ENCODE assay signal across 2 cellular contexts in the genomic region with DNA sequence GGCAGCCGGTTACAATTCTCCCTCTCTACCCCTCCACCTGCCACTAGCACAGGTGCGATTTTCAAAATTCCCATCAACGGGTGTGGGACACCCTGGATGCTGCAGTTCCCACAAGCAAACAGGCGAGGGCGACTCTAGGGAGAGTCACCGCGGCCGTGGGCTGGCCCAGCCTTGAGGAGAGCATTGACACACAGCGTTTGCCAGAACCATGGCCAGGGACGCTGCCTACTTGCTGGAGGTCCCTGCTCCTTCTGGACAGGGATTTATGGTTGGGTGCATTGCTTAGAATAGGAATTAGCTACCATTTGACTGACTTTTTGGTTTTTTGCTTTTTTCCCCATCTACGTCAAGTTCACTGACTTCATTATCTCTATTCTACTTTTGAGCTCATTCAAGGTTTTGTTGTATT.
A peak's percentile ranks its signal among the peaks of the same experiment; 100 is the strongest.
TF ChIP-seq lines count a peak whose summit lies in the region.

No MANE protein-coding gene starts in this region.

TF ChIP-seq in Ishikawa, 13 proteins besides CTCF, POLR2A, EP300 and RAD21 (continued from another document):
- TF ChIP-seq FOXM1 (IDR thresholded peaks at IDR 0.05; ENCODE audit: borderline replicate concordance, low read depth) (peak; percentile 87), MAX (IDR thresholded peaks at IDR 0.05) (peak; percentile 44), EGR1 (IDR thresholded peaks at IDR 0.05) (no peak), YY1 (IDR thresholded peaks at IDR 0.05; ENCODE audit: low read depth) (no peak)

TF ChIP-seq in SK-N-SH treated with all-trans-retinoic acid at 6 μM for 48 hours, 23 proteins besides CTCF, POLR2A, EP300 and RAD21 (continued from another document):
- TF ChIP-seq ZFP30 (CRISPR knock-in tag; IDR thresholded peaks at IDR 0.05) (no peak), GLIS3 (CRISPR knock-in tag; IDR thresholded peaks at IDR 0.05) (no peak), ISL1 (CRISPR knock-in tag; IDR thresholded peaks at IDR 0.05) (no peak), CSDC2 (CRISPR knock-in tag; IDR thresholded peaks at IDR 0.05) (no peak)
